In the genomic region with DNA sequence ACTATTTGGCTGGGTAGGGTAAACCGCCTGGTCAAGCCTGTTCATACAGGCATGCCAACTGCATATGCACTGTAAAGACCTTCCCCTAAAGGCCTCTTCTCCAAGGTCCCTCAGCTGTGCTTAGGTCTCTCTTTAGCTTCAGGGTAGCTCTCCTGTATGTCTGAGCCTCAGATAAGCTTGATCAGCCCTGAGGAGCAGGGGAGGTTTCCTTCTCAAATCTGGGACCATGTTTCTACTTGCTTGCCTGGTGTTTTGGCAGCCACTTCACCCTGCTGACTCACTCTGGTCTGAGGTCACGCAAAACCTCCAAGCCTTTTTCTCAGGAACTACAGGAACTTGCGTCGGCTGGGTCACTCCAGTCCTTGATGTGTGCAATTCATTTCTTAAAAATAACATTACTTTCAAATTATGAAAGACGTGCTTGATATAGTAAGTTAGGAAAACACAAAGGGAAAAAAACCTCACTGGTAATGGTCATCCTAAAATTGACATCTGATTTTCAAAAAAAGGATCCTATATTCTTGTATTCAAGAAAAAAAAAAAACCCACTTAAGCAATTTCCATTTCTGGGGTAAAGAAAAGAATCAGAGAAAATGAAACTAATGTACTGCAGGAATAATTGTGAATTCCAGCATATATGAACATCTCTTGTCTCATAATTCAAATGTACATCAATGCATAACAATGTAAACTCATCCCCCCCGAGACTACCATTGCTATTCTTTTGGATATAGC, we compare ENCODE assay signal across 8 cellular contexts. TPM values are rescaled to one million over a fixed set of nuclear protein-coding genes. Genes with fewer than 3 reads are reported as not detected.
A peak's percentile ranks its signal among the peaks of the same experiment; 100 is the strongest.
DNase-seq lines count a peak whose midpoint lies in the region; ATAC-seq, FAIRE-seq and TF ChIP-seq lines count a peak whose summit lies in the region.

No MANE protein-coding gene starts in this region.

- H3K9me3 ChIP-seq in thoracic aorta, result no peaks in the 10 kb centered on the region

- CTCF ChIA-PET in GM10248 (lab: Yijun Ruan, JAX), result interaction anchor here (0.8 to 4.1 kb wide), 3 partner anchors 9 to 66 kb away, joined by 3 to 11 read pairs (median 6); no protein-coding TSS in a partner anchor

- FAIRE-seq in GM12892 (lab: Jason Lieb, UNC) (peak; percentile 48), bronchial epithelial cell (lab: Jason Lieb, UNC) (peak; percentile 86)

- TF ChIP-seq POLR2A in GM12892 (IDR thresholded peaks at IDR 0.05; ENCODE audit: low read depth, low read length), result no peak

- DNase-seq in GM12892 (ENCODE audit: insufficient read length) (no peak), RKO (ENCODE audit: low spot score) (peak; percentile 84), bronchial epithelial cell (ENCODE audit: low read depth) (peak; percentile 99), medulla oblongata (ENCODE audit: extremely low spot score) (peak; percentile 79), thoracic aorta (ENCODE audit: low spot score) (peak; percentile 73), NCI-H524 (lab: John Stamatoyannopoulos, UW) (no peak), GM10248 (ENCODE audit: extremely low spot score) (no peak)

- peaks cover 24 to 25% of the 10 kb centered on the region in 2 donors for H3K4me1 ChIP-seq in thoracic aorta (ENCODE audit: control insufficient read depth in 1 of 2, low read depth in 2 of 2)

- H3K36me3 ChIP-seq in bronchial epithelial cell (ENCODE audit: control insufficient read depth, insufficient read depth, low read length) (no peaks in the 10 kb centered on the region), thoracic aorta (no peaks in the 10 kb centered on the region)

- H3K27me3 ChIP-seq in bronchial epithelial cell (ENCODE audit: control insufficient read depth, insufficient read depth, low read length) (no peaks in the 10 kb centered on the region), thoracic aorta (replicated peaks; ENCODE audit: insufficient read depth) (no peaks in the 10 kb centered on the region)

- peak overlapping the region; percentile 68 to 78 for H3K27ac ChIP-seq in thoracic aorta

- POLR2A ChIA-PET in GM10248 (lab: Yijun Ruan, JAX), result interaction anchor here (0.6 kb wide), 1 partner anchor 26 kb away, joined by 5 read pairs; no protein-coding TSS in a partner anchor

- H3K4me3 ChIP-seq in bronchial epithelial cell (ENCODE audit: low read depth, low read length) (no peak overlapping the region), thoracic aorta (peak overlapping the region; percentile 18)

- ATAC-seq in thoracic aorta (ENCODE audit: insufficient number of reproducible peaks, low FRiP score, low read depth) (peak; percentile 63), GM21737 (IDR thresholded peaks at IDR 0.05; ENCODE audit: unreplicated experiment) (no peak)

- TF ChIP-seq CTCF in bronchial epithelial cell (IDR thresholded peaks at IDR 0.05; ENCODE audit: insufficient read depth, low read length, severe bottlenecking) (no peak), thoracic aorta (IDR thresholded peaks at IDR 0.05) (no peak), GM10248 (IDR thresholded peaks at IDR 0.05; ENCODE audit: control extremely low read depth, extremely low read depth, low read depth, missing control alignments) (no peak)

RNA-seq across cellular contexts. Expression of gene RNF19B, which starts 24.7 kb away (rescaled TPM):
- polyA plus RNA-seq in GM12892 (2012; ENCODE audit: missing spikeins), result 16.5 TPM
- 19.2 and 32.6 TPM in 2 replicates for total RNA-seq in bronchial epithelial cell
- total RNA-seq in thoracic aorta, result 10 to 100 TPM; 21.9 to 37.2 TPM

RNA-seq across cellular contexts. Expression of gene AK2, which starts 47.4 kb away (rescaled TPM):
- polyA plus RNA-seq in GM12892 (2012; ENCODE audit: missing spikeins), result 223 TPM
- total RNA-seq in bronchial epithelial cell (81.9 and 173 TPM in 2 replicates), thoracic aorta (100 to 1,000 TPM; 106 to 253 TPM)

Comparison
In these comparisons a context has a peak if more than half of its experiments do, and no peak if none do; other contexts are left out.
1. DNase-seq: peak in RKO (single experiment), bronchial epithelial cell (single experiment), medulla oblongata (single experiment) and thoracic aorta (single experiment); none in GM12892 (single experiment), NCI-H524 (0 of 2) and GM10248 (single experiment).